Comparison of ENCODE assay signal across 7 cellular contexts in genomic region chr9:85258823-85259370, GRCh38.
A peak's percentile ranks its signal among the peaks of the same experiment; 100 is the strongest.
DNase-seq lines count a peak whose midpoint lies in the region; ATAC-seq and TF ChIP-seq lines count a peak whose summit lies in the region.

No MANE protein-coding gene starts in this region.

- H3K79me2 ChIP-seq in MM.1S (ENCODE audit: low read length), result no peaks in the 10 kb centered on the region

- H3K4me1 ChIP-seq in MM.1S (ENCODE audit: low read length), result no peaks in the 10 kb centered on the region

- H3K4me2 ChIP-seq in MM.1S (ENCODE audit: low read depth, low read length), result peak overlapping the region; percentile 27; the same call in 1 of the 2 replicates

- peak; percentile 86 for TF ChIP-seq CTCF in MM.1S (IDR thresholded peaks at IDR 0.05; ENCODE audit: low read length)

- intact Hi-C loops in posterior vena cava (cut with DNase I), result loop anchor here in 1 of 2 donors (5.0 kb wide), 1 partner anchor 852 kb away; no protein-coding TSS in a partner anchor

- H2AFZ ChIP-seq in MM.1S (ENCODE audit: low read length), result peak overlapping the region; percentile 56; the same call in 1 of the 2 replicates

- no peak overlapping the region for H3K27ac ChIP-seq in MM.1S (ENCODE audit: low read length)

- ATAC-seq in GM19463 (IDR thresholded peaks at IDR 0.05; ENCODE audit: unreplicated experiment) (peak; percentile 67), GM18498 (IDR thresholded peaks at IDR 0.05; ENCODE audit: unreplicated experiment) (no peak)

- H3K36me3 ChIP-seq in MM.1S (replicated peaks; ENCODE audit: insufficient read depth, low read length), result no peaks in the 10 kb centered on the region

- no peaks in the 10 kb centered on the region for H3F3A ChIP-seq in MM.1S (ENCODE audit: insufficient read depth, low read length)

- no peak overlapping the region for H3K4me3 ChIP-seq in MM.1S (ENCODE audit: low read length)

- no peak overlapping the region for H3K9ac ChIP-seq in MM.1S (ENCODE audit: low read length)

- H3K27me3 ChIP-seq in MM.1S (replicated peaks; ENCODE audit: insufficient read depth, low read length), result no peaks in the 10 kb centered on the region

- H3K9me3 ChIP-seq in MM.1S (replicated peaks; ENCODE audit: insufficient read depth, low read length), result no peaks in the 10 kb centered on the region

- H4K20me1 ChIP-seq in MM.1S (ENCODE audit: insufficient read depth, low read length), result no peaks in the 10 kb centered on the region

- DNase-seq in ELF-1 (ENCODE audit: low read depth, low spot score) (peak; percentile 77), MM.1S (peak; percentile 82), T1000 (lab: John Stamatoyannopoulos, UW) (peak; percentile 78), globus pallidus (ENCODE audit: low spot score) (peak; percentile 87), posterior vena cava (ENCODE audit: low spot score) (peak; percentile 86)

- H3K9me2 ChIP-seq in MM.1S (replicated peaks; ENCODE audit: insufficient read depth, low read length), result no peaks in the 10 kb centered on the region
